In genomic region chr21:28339403-28339802, GRCh38 we compare ENCODE assay signal across 18 cellular contexts.
A peak's percentile ranks its signal among the peaks of the same experiment; 100 is the strongest.
DNase-seq lines count a peak whose midpoint lies in the region; ATAC-seq, FAIRE-seq and TF ChIP-seq lines count a peak whose summit lies in the region.
"Had no signal": no experiment of that assay in that cellular context is flagged by ENCODE, and none has a peak within 500 bp of the region (broad histone marks: within the 10 kb centered on the region; RNA-seq: fewer than 3 reads in every experiment).

No MANE protein-coding gene starts in this region.

- H3K4me3 Mint-ChIP-seq in nephron: no peak overlapping the region
- H3K4me3 Mint-ChIP-seq: CD14-positive monocyte had no signal

- no peak for TF ChIP-seq POLR2A in H1 (IDR thresholded peaks at IDR 0.05; ENCODE audit: control extremely low read depth in 1 of 2, low read depth in 2 of 2, low read length in 2 of 2)

- H3K4me2 ChIP-seq in H1 (ENCODE audit: insufficient read depth in 1 of 2, low read depth in 2 of 2, low read length in 2 of 2): no peak overlapping the region
- H3K4me2 ChIP-seq: A549 had no signal

- H3K27me3 ChIP-seq in heart right ventricle (no peaks in the 10 kb centered on the region), right atrium auricular region (no peaks in the 10 kb centered on the region), H1 (replicated peaks in 1 of 4; ENCODE audit: control insufficient read depth in 3 of 4, extremely low read depth in 1 of 4, insufficient read depth in 3 of 4, low read length in 3 of 4) (no peaks in the 10 kb centered on the region)
- H3K27me3 ChIP-seq: MG63 had no signal

- TF ChIP-seq EP300 in H1 (IDR thresholded peaks at IDR 0.05; ENCODE audit: borderline replicate concordance in 1 of 2, low read depth in 2 of 2, low read length in 2 of 2): no peak

- peak overlapping the region; percentile 60 for H2BK120ac ChIP-seq in H1 (replicated peaks; ENCODE audit: low read depth, low read length)

- H2AFZ ChIP-seq in H1 (ENCODE audit: low read length): peak overlapping the region; percentile 41

- H3K79me2 ChIP-seq in H1 (ENCODE audit: control insufficient read depth in 1 of 2, insufficient read depth in 2 of 2, low read length in 2 of 2): no peaks in the 10 kb centered on the region

- peaks cover 40% of the 10 kb centered on the region for H3K4me1 Mint-ChIP-seq in nephron
- H3K4me1 Mint-ChIP-seq: CD14-positive monocyte had no signal

- H3K27ac ChIP-seq in heart right ventricle: peak overlapping the region; percentile 25 to 73 (median 52)
- H3K27ac ChIP-seq in right atrium auricular region: no peak overlapping the region
- no peak overlapping the region for H3K27ac ChIP-seq in H1 (ENCODE audit: low read depth, low read length)
- H3K27ac ChIP-seq: A549 had no signal

- POLR2A ChIA-PET in H1 (lab: Charles Lee; ENCODE audit: partially characterized antibody): no interaction called here

- no peaks in the 10 kb centered on the region for H3K23me2 ChIP-seq in H1 (ENCODE audit: low read depth, low read length)

- no peak for DNase-seq in heart right ventricle
- DNase-seq in right atrium auricular region (ENCODE audit: low spot score): no peak
- no peak for DNase-seq in H1 (ENCODE audit: low read depth in 1 of 2, low spot score in 2 of 2)
- no peak for DNase-seq in NCI-H446 (lab: John Stamatoyannopoulos, UW)
- DNase-seq in NCI-H2029 treated with DMSO at 0.1 percent for 48 hours (lab: John Stamatoyannopoulos, UW): no peak
- DNase-seq: GF-D8, MG63, NCI-H1092 treated with DMSO at 0.1 percent for 48 hours, NCI-H2227 treated with DMSO at 0.1 percent for 48 hours, NCI-H524 treated with DMSO at 0.1 percent for 48 hours, SHP77 treated with DMSO at 0.1 percent for 48 hours had no signal

- H3K4me3 ChIP-seq in heart right ventricle (no peak overlapping the region), right atrium auricular region (no peak overlapping the region), H1 (ENCODE audit: extremely low read depth in 1 of 4, insufficient read depth in 2 of 4, low read depth in 3 of 4, low read length in 4 of 4) (no peak overlapping the region)
- H3K4me3 ChIP-seq: A549, MG63 had no signal

- no peak overlapping the region for H2AK5ac ChIP-seq in H1 (ENCODE audit: low read depth, low read length)

- H3K4me1 ChIP-seq in heart right ventricle (peaks cover 0 to 41% (median 26%) of the 10 kb centered on the region in 9 donors), right atrium auricular region (peaks cover 0 to 18% of the 10 kb centered on the region in 2 donors), H1 (replicated peaks in 1 of 4; ENCODE audit: control insufficient read depth in 3 of 4, insufficient read depth in 4 of 4, low read length in 3 of 4) (peaks cover 0 to 2% (median 0%) of the 10 kb centered on the region in 4 experiments; a peak in 1 of 7 replicates)
- H3K4me1 ChIP-seq: A549 had no signal

- 68 to 78% methylated on average over 3 of the region's 3 CpGs for WGBS in heart right ventricle, 2 donors
- 91% methylated on average over 3 of the region's 3 CpGs; no CpG with 5 or more reads in 1 of the 2 experiments for WGBS in H1 (ENCODE audit: extremely low coverage in 1 of 2, insufficient coverage in 1 of 2, insufficient read length in 1 of 2, insufficient replicate concordance in 2 of 2, low coverage in 1 of 2, low lambda C conversion rate in 2 of 2, missing lambda C conversion rate in 1 of 2), 2 experiments

- intact Hi-C loops in heart right ventricle (cut with DNase I): loop anchor here (2.0 to 10.0 kb wide), 19 partner anchors 173 to 1492 kb away; partner anchors contain the start of gene ADAMTS1 (in 4 of the 10)

- H3K23ac ChIP-seq in H1 (ENCODE audit: insufficient read length): no peak overlapping the region

- H3K36me3 Mint-ChIP-seq in nephron (ENCODE audit: low read depth): no peaks in the 10 kb centered on the region
- H3K36me3 Mint-ChIP-seq: CD14-positive monocyte had no signal

- H3K14ac ChIP-seq in H1 (ENCODE audit: insufficient read length): no peak overlapping the region

- no peaks in the 10 kb centered on the region for H3K27me3 Mint-ChIP-seq in nephron (ENCODE audit: low read depth)

- H3K9me3 ChIP-seq in heart right ventricle (no peaks in the 10 kb centered on the region), right atrium auricular region (no peaks in the 10 kb centered on the region), H1 (ENCODE audit: insufficient read depth in 2 of 2, low read depth in 1 of 2, low read length in 1 of 2) (no peaks in the 10 kb centered on the region)
- H3K9me3 ChIP-seq: A549, MG63 had no signal

- H3K36me3 ChIP-seq in heart right ventricle: no peaks in the 10 kb centered on the region
- H3K36me3 ChIP-seq in right atrium auricular region: no peaks in the 10 kb centered on the region
- H3K36me3 ChIP-seq in H1 (ENCODE audit: control insufficient read depth in 2 of 4, insufficient read depth in 4 of 4, low read length in 3 of 4): no peaks in the 10 kb centered on the region
- H3K36me3 ChIP-seq: MG63 had no signal

- no peak for TF ChIP-seq RAD21 in H1 (IDR thresholded peaks at IDR 0.05 in 1 of 2, conservative IDR thresholded peaks at IDR 0.05 in 1 of 2; ENCODE audit: low read depth in 2 of 2, low read length in 2 of 2)

- no peak for FAIRE-seq in H1 (lab: Jason Lieb, UNC)
- FAIRE-seq: A549, GM12891, GM18507, RCC 7860 had no signal

- H4K91ac ChIP-seq in H1 (replicated peaks; ENCODE audit: insufficient read length, low read length): no peak overlapping the region

- H3K27ac Mint-ChIP-seq in nephron: peak overlapping the region; percentile 6 to 93 (median 17)
- H3K27ac Mint-ChIP-seq: CD14-positive monocyte had no signal

- no peak overlapping the region for H2BK15ac ChIP-seq in H1 (ENCODE audit: low read length)

- no peak overlapping the region for H2BK20ac ChIP-seq in H1 (ENCODE audit: low read length)

- CTCF ChIA-PET in H1 (lab: Charles Lee; ENCODE audit: partially characterized antibody): interaction anchor here (0.7 to 6.2 kb wide), 5 partner anchors 235 to 1488 kb away, joined by 3 to 37 read pairs (median 5); no protein-coding TSS in a partner anchor

- H3K9me3 Mint-ChIP-seq in nephron: no peaks in the 10 kb centered on the region

- peak in 2 of 8 donors; percentile 28 to 37 for ATAC-seq in heart right ventricle
- no peak for ATAC-seq in HG03175 (IDR thresholded peaks at IDR 0.05; ENCODE audit: unreplicated experiment)
- ATAC-seq: A549 had no signal

- H3K56ac ChIP-seq in H1 (replicated peaks; ENCODE audit: insufficient read length, low read depth, low read length): no peak overlapping the region

- no peak overlapping the region for H3K9ac ChIP-seq in H1 (replicated peaks in 1 of 4; ENCODE audit: extremely low read depth in 1 of 4, low read depth in 3 of 4, low read length in 3 of 4)

- H4K5ac ChIP-seq in H1 (ENCODE audit: insufficient read length, low read depth, low read length): no peak overlapping the region

- TF ChIP-seq CTCF in heart right ventricle (IDR thresholded peaks at IDR 0.05) (no peak), right atrium auricular region (IDR thresholded peaks at IDR 0.05) (no peak), H1 (IDR thresholded peaks at IDR 0.05; ENCODE audit: control extremely low read depth in 1 of 3, insufficient read depth in 1 of 3, low read depth in 1 of 3, low read length in 3 of 3) (no peak), nephron (IDR thresholded peaks at IDR 0.05; ENCODE audit: unreplicated experiment in 3 of 3) (no peak)

- no peak overlapping the region; the same call in 1 of the 2 replicates for H4K8ac ChIP-seq in H1 (ENCODE audit: extremely low read depth, insufficient read depth, low read length)

- no peak overlapping the region for H2BK5ac ChIP-seq in H1 (ENCODE audit: low read depth, low read length)

- no peak overlapping the region for H2BK12ac ChIP-seq in H1 (ENCODE audit: low read depth, low read length)

- no peaks in the 10 kb centered on the region for H4K20me1 ChIP-seq in H1 (replicated peaks in 1 of 2; ENCODE audit: control insufficient read depth in 1 of 2, insufficient read depth in 2 of 2, low read length in 2 of 2)

- H3K4ac ChIP-seq in H1 (replicated peaks; ENCODE audit: insufficient read length, low read depth, low read length): no peak overlapping the region

- H3K18ac ChIP-seq in H1 (ENCODE audit: extremely low read depth, low read length): no peak overlapping the region

- no peaks in the 10 kb centered on the region for H3K79me1 ChIP-seq in H1 (ENCODE audit: low read depth, low read length)

TF ChIP-seq in H1, 55 proteins besides CTCF, POLR2A, EP300 and RAD21:
- TF ChIP-seq CHD1 (IDR thresholded peaks at IDR 0.05; ENCODE audit: low read depth, low read length) (no peak), GABPA (IDR thresholded peaks at IDR 0.05; ENCODE audit: borderline replicate concordance, insufficient read depth, low read length) (no peak), POU5F1 (IDR thresholded peaks at IDR 0.05; ENCODE audit: low read depth, low read length) (no peak), NRF1 (IDR thresholded peaks at IDR 0.05; ENCODE audit: low read depth, low read length) (no peak), CBX5 (IDR thresholded peaks at IDR 0.05; ENCODE audit: low read depth, low read length) (no peak), CTBP2 (IDR thresholded peaks at IDR 0.05; ENCODE audit: borderline replicate concordance, insufficient read depth, insufficient read length, low read length) (no peak), SIX5 (IDR thresholded peaks at IDR 0.05; ENCODE audit: low read depth, low read length) (no peak), SP1 (IDR thresholded peaks at IDR 0.05; ENCODE audit: low read depth, low read length) (no peak), TBP (IDR thresholded peaks at IDR 0.05; ENCODE audit: low read depth, low read length) (no peak), ZNF274 (IDR thresholded peaks at IDR 0.05; ENCODE audit: borderline replicate concordance, extremely low read depth, low read length) (no peak), NANOG (IDR thresholded peaks at IDR 0.05; ENCODE audit: insufficient read depth, low read depth, low read length, poor library complexity, severe bottlenecking) (no peak)

Comparison
In these comparisons a context has a peak if more than half of its experiments do, and no peak if none do; other contexts are left out.
1. H3K27ac ChIP-seq: peak in heart right ventricle (10 of 10); none in right atrium auricular region (0 of 2) and H1 (single experiment).